In the genomic region with DNA sequence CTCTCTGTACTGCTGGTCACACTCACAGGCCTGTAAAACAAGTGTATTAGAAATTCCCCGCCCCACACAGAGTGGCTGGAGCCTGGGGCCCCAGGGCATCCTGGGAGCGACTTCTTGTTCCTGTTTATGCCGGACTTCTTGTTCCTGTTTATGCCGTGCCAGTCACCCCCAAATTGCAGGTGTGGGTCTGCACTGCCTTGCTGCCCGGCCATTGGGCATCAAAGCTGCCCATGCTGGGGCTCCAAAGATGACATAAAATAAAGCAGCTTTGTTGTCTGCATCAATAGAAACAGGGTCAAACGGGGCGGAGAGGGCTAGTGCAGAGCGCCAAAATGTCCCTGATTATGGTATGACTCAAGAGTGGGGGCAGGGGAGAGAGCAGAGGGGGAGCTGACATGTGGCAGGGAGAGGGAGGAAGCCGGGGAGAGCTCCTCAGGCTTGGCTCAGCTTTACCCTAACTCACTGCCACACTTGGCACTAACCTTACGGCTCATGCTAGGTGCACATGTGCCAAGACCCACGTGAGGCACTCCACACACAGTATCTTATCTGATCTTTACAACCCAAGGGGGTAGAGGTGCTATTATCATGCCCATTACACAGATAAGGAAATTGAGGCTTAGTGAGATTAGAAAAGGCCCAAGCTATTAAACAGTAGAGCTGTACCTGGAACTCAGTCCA, we compare ENCODE assay signal across 8 cellular contexts.
DNase-seq lines count a peak whose midpoint lies in the region; ATAC-seq and TF ChIP-seq lines count a peak whose summit lies in the region.

No MANE protein-coding gene starts in this region.

- DNase-seq in EL (peak; percentile 75), T follicular helper cell (ENCODE audit: low read depth) (peak; percentile 42), epithelial cell of proximal tubule (ENCODE audit: low read depth) (no peak), nucleus accumbens (lab: John Stamatoyannopoulos, UW) (peak; percentile 16 to 97 (median 86)), ureter (ENCODE audit: low spot score) (no peak), NCI-H1930 (lab: John Stamatoyannopoulos, UW) (no peak)

- TF ChIP-seq CTCF in epithelial cell of proximal tubule (conservative IDR thresholded peaks at IDR 0.05; ENCODE audit: low read depth, low read length): no peak

- H3K4me3 ChIP-seq in epithelial cell of proximal tubule (ENCODE audit: low read depth, low read length): peak overlapping the region; percentile 27

- ATAC-seq in GM19467 (IDR thresholded peaks at IDR 0.05; ENCODE audit: unreplicated experiment): peak; percentile 48
- ATAC-seq in HG03558 (IDR thresholded peaks at IDR 0.05; ENCODE audit: extremely low read depth, unreplicated experiment): peak; percentile 33

Comparison
In these comparisons a context has a peak if more than half of its experiments do, and no peak if none do; other contexts are left out.
1. DNase-seq: peak in EL (single experiment), T follicular helper cell (single experiment) and nucleus accumbens (56 of 56); none in epithelial cell of proximal tubule (single experiment), ureter (single experiment) and NCI-H1930 (0 of 2).